ENCODE assay signal across 11 cellular contexts in the genomic region with DNA sequence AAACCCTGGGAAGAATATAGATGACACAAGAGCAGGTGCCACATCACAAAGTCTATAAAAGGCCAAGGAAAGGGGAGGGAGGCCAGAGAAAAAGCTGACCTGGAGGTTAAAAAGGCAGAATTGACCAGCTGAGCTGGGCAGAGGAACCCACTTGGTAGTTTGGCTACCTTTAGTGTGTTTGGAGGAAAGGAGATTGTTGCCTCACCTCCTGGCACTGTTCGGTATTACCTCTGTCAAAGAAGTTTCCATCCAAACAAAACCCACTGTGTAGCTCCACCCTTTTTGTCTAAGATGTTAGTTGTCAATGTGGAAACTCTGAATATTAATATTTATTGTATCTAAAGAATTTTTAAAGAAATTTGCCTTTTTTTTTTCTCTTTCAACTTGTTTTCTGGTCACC. TPM values are rescaled to one million over a fixed set of nuclear protein-coding genes. Genes with fewer than 3 reads are reported as not detected.
DNase-seq lines count a peak whose midpoint lies in the region; ATAC-seq and TF ChIP-seq lines count a peak whose summit lies in the region.
"Had no signal": no experiment of that assay in that cellular context is flagged by ENCODE, and none has a peak within 500 bp of the region (broad histone marks: within the 10 kb centered on the region; RNA-seq: fewer than 3 reads in every experiment).

No MANE protein-coding gene starts in this region.

- TF ChIP-seq CTCF in BE2C (IDR thresholded peaks at IDR 0.05; ENCODE audit: low read depth, low read length) (0 out of 2 replicates have a peak, but pooled peaks have one; percentile 17), lower lobe of right lung (IDR thresholded peaks at IDR 0.05) (no peak)
- no peak for TF ChIP-seq CTCF in activated CD8-positive, alpha-beta T cell treated with anti-CD3 and anti-CD28 coated beads for 36 hours (IDR thresholded peaks at IDR 0.05)

- H3K27me3 ChIP-seq in BE2C (no peaks in the 10 kb centered on the region), lower lobe of right lung (ENCODE audit: low read depth) (no peaks in the 10 kb centered on the region)
- H3K27me3 ChIP-seq: Peyer's patch had no signal

- H3K36me3 ChIP-seq in BE2C (peaks cover 5% of the 10 kb centered on the region; the same call in 1 of the 2 replicates), lower lobe of right lung (peaks cover 21% of the 10 kb centered on the region)

- H3K4me3 Mint-ChIP-seq in activated CD8-positive, alpha-beta T cell treated with anti-CD3 and anti-CD28 coated beads for 36 hours: no peak overlapping the region

- H3K4me1 Mint-ChIP-seq in activated CD8-positive, alpha-beta T cell treated with anti-CD3 and anti-CD28 coated beads for 36 hours (ENCODE audit: low read depth): peaks cover 5% of the 10 kb centered on the region

- CTCF ChIA-PET in activated CD8-positive, alpha-beta T cell treated with anti-CD3 and anti-CD28 coated beads for 36 hours (lab: Charles Lee): interaction anchor here (1.4 kb wide), 1 partner anchor 24 kb away, joined by 5 read pairs; a partner anchor contains a TSS

- H3K36me3 Mint-ChIP-seq in activated CD8-positive, alpha-beta T cell treated with anti-CD3 and anti-CD28 coated beads for 36 hours (ENCODE audit: low read depth): peaks cover 5% of the 10 kb centered on the region

- H3K4me1 ChIP-seq in BE2C: no peaks in the 10 kb centered on the region
- H3K4me1 ChIP-seq in lower lobe of right lung: no peaks in the 10 kb centered on the region
- H3K4me1 ChIP-seq: Peyer's patch had no signal

- H3K4me3 ChIP-seq in BE2C (ENCODE audit: low read depth, low read length): no peak overlapping the region
- no peak overlapping the region for H3K4me3 ChIP-seq in lower lobe of right lung
- H3K4me3 ChIP-seq: Peyer's patch had no signal

- H3K27me3 Mint-ChIP-seq in activated CD8-positive, alpha-beta T cell treated with anti-CD3 and anti-CD28 coated beads for 36 hours: no peaks in the 10 kb centered on the region

- no peak overlapping the region for H3K27ac Mint-ChIP-seq in activated CD8-positive, alpha-beta T cell treated with anti-CD3 and anti-CD28 coated beads for 36 hours

- intact Hi-C loops in activated CD8-positive, alpha-beta T cell treated with anti-CD3 and anti-CD28 coated beads for 36 hours (cut with micrococcal nuclease): no loop called here
- intact Hi-C loops in lower lobe of right lung (cut with DNase I): no loop called here

- no peak overlapping the region for H3K27ac ChIP-seq in lower lobe of right lung
- H3K27ac ChIP-seq: Peyer's patch had no signal

- POLR2A ChIA-PET in activated CD8-positive, alpha-beta T cell treated with anti-CD3 and anti-CD28 coated beads for 36 hours (lab: Charles Lee): no interaction called here

- H3K9me3 ChIP-seq in BE2C (no peaks in the 10 kb centered on the region), lower lobe of right lung (no peaks in the 10 kb centered on the region)
- H3K9me3 ChIP-seq: Peyer's patch had no signal

- ATAC-seq in HG03135 (IDR thresholded peaks at IDR 0.05; ENCODE audit: unreplicated experiment) (peak; percentile 51), lower lobe of right lung (no peak)
- peak; percentile 71 for ATAC-seq in activated CD8-positive, alpha-beta T cell treated with anti-CD3 and anti-CD28 coated beads for 36 hours

- no peak for DNase-seq in BE2C
- no peak for DNase-seq in activated CD8-positive, alpha-beta T cell treated with anti-CD3 and anti-CD28 coated beads for 36 hours
- peak; percentile 45 for DNase-seq in kidney glomerular epithelial cell (lab: John Stamatoyannopoulos, UW)
- DNase-seq in NCI-H1105 treated with DMSO at 0.1 percent for 48 hours (lab: John Stamatoyannopoulos, UW): no peak
- no peak for DNase-seq in stimulated activated naive CD4-positive, alpha-beta T cell (lab: John Stamatoyannopoulos, UW)
- no peak for DNase-seq in lower lobe of right lung
- DNase-seq in OCI-M2 (lab: John Stamatoyannopoulos, UW; ENCODE audit: unreplicated experiment): no peak
- DNase-seq: foreskin melanocyte; Peyer's patch; stimulated activated CD4-positive, alpha-beta T cell treated with anti-CD3 and anti-CD28 coated beads, Interleukin-2, amount 100 ng/mL, for 48 hours had no signal

- H3K9me3 Mint-ChIP-seq in activated CD8-positive, alpha-beta T cell treated with anti-CD3 and anti-CD28 coated beads for 36 hours: no peaks in the 10 kb centered on the region

RNA-seq across cellular contexts. Expression of a gene that starts 23.4 kb away (rescaled TPM):
- polyA plus RNA-seq in BE2C (2012; ENCODE audit: insufficient read depth, insufficient read length, low read depth): 2.1 TPM
- total RNA-seq in activated CD8-positive, alpha-beta T cell treated with anti-CD3 and anti-CD28 coated beads for 36 hours: 1 to 10 TPM; 1.9 to 2.2 TPM
- total RNA-seq in lower lobe of right lung: 8.1 TPM

RNA-seq across cellular contexts. Expression of a gene that starts 49.2 kb away (rescaled TPM):
- polyA plus RNA-seq in BE2C (2012; ENCODE audit: insufficient read depth, insufficient read length, low read depth): 16.8 TPM
- 10 to 100 TPM; 34.2 to 35.3 TPM for total RNA-seq in activated CD8-positive, alpha-beta T cell treated with anti-CD3 and anti-CD28 coated beads for 36 hours
- total RNA-seq in lower lobe of right lung: 33.1 TPM

RNA-seq across cellular contexts. Expression of a gene that starts 49.3 kb away (rescaled TPM):
- 30.1 TPM for polyA plus RNA-seq in BE2C (2012; ENCODE audit: insufficient read depth, insufficient read length, low read depth)
- total RNA-seq in activated CD8-positive, alpha-beta T cell treated with anti-CD3 and anti-CD28 coated beads for 36 hours: 10 to 100 TPM; 37.4 to 38.1 TPM
- 16.4 TPM for total RNA-seq in lower lobe of right lung

Comparison
In these comparisons a context has a peak if more than half of its experiments do, and no peak if none do; other contexts are left out.
1. ATAC-seq: peak in HG03135 (single experiment) and activated CD8-positive, alpha-beta T cell treated with anti-CD3 and anti-CD28 coated beads for 36 hours (single experiment); none in lower lobe of right lung (0 of 2).